9 cellular contexts compared by ENCODE assay signal in the genomic region with DNA sequence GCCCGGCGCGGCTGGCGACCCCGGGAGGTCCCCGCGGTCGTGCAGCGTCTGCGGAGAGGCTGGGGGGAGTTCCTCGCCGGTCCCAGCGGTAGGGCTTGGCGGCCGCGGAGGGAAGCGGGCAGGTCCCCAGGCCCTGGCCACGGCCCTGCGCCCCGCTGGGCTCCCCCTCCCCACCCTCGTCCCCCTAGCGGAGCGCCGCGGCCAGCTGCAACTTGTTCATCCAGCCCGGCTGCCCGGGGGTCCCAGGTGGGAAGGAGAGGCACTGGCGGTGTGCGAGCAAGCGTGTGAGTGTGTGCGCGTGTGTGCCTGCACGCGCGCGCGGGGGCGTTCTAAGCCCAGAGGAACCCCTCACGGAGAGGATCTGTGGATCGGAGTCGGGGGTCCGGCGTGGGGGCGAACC. TPM values are rescaled to one million over a fixed set of nuclear protein-coding genes. Genes with fewer than 3 reads are reported as not detected.
DNase-seq lines count a peak whose midpoint lies in the region; ATAC-seq lines count a peak whose summit lies in the region.
"Had no signal": no experiment of that assay in that cellular context is flagged by ENCODE, and none has a peak within 500 bp of the region (broad histone marks: within the 10 kb centered on the region; RNA-seq: fewer than 3 reads in every experiment).

No MANE protein-coding gene starts in this region.

- peak; percentile 53 for DNase-seq in COLO668 (lab: John Stamatoyannopoulos, UW; ENCODE audit: unreplicated experiment)
- DNase-seq in SK-MEL-5 (ENCODE audit: low read depth, low spot score) = peak; percentile 21
- peak; percentile 66 for DNase-seq in Right ventricle myocardium superior
- DNase-seq in nucleus accumbens (lab: John Stamatoyannopoulos, UW) = peak in 30 of 56 donors; percentile 3 to 57 (median 23)
- no peak for DNase-seq in activated CD4-positive, CD25-positive, alpha-beta regulatory T cell (lab: John Stamatoyannopoulos, UW)

- intact Hi-C loops in Right ventricle myocardium superior (cut with DNase I) = loop anchor here (5.0 kb wide), 2 partner anchors 106 to 196 kb away; no protein-coding TSS in a partner anchor

- in situ Hi-C loops in SK-MEL-5 (cut with HindIII; ENCODE audit: low pct_unique_long_range_greater_than_20kb, low sequenced_read_pairs) = no loop called here

- peak; percentile 2 for ATAC-seq in Right ventricle myocardium superior (ENCODE audit: poor library complexity)
- no peak for ATAC-seq in GM18909 (IDR thresholded peaks at IDR 0.05; ENCODE audit: poor library complexity, unreplicated experiment)
- ATAC-seq in HG03571 (IDR thresholded peaks at IDR 0.05; ENCODE audit: unreplicated experiment) = no peak
- no peak for ATAC-seq in HG02798 (IDR thresholded peaks at IDR 0.05; ENCODE audit: poor library complexity, unreplicated experiment)
- ATAC-seq: HCT116 had no signal

RNA-seq across cellular contexts. Expression of gene PTPRM, which starts 1.3 kb away (rescaled TPM):
- total RNA-seq in SK-MEL-5 (2014; rRNA removed; shearing (Covaris generic)) = 42.9 and 43.7 TPM in 2 replicates
- polyA plus RNA-seq in SK-MEL-5 (2015; cell fraction: cytosol; rRNA removed) = 48.4 and 56.6 TPM in 2 replicates
- polyA plus RNA-seq in SK-MEL-5 (2015; cell fraction: nucleus; rRNA removed) = 196 and 241 TPM in 2 replicates
- 101 TPM for total RNA-seq in Right ventricle myocardium superior

Comparison
In these comparisons a context has a peak if more than half of its experiments do, and no peak if none do; other contexts are left out.
1. DNase-seq: peak in COLO668 (single experiment), SK-MEL-5 (single experiment), Right ventricle myocardium superior (single experiment) and nucleus accumbens (30 of 56); none in activated CD4-positive, CD25-positive, alpha-beta regulatory T cell (0 of 4).